ENCODE assay signal across 1 cellular context in the genomic region with DNA sequence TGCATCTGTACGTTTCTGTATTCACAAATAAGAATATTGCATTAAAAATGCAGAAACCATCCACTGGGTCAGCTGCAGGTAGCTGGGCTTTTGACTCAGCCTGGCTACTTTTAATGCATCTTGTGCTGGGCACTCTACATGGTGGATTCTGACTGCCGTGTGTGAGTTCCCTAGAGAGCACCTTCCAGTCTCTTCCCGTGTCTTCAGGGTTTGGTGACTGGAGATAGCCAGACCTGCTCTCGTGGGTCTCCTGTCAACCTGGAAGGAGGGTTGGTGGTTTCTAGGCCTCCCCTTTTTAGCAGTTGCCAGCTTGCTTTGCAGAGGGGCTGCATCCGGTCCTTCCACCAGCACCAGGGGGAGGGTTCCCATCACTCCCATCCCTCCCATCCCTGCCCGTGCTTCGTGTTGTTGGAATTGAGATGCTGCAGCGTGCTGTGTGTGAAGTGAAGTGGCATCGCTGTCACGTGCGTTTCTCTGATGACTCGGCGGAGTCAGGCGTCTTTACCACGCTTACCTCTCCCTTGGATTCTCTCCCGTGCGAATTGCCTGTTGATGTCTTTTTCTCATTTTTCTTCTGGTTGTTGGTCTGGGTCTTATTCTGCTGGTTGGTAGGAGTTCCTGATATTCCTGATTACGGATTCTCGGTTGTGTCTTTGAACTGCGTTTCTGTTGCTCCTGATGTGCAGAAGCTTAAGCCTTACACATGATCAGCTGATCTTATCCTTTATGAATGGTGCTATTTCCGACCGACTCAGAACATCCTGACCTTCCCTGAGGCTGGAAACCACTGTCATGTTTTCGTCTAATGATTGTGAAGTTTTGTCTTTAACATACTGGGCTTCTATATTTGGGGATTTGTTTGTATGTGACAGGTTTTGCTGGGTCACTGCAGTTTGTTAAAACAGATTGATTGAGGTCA.
TF ChIP-seq lines count a peak whose summit lies in the region.

No MANE protein-coding gene starts in this region.

TF ChIP-seq in GM23338, 12 proteins besides CTCF, POLR2A, EP300 and RAD21:
- TF ChIP-seq JUNB (IDR thresholded peaks at IDR 0.05; ENCODE audit: unreplicated experiment) = no peak
- no peak for TF ChIP-seq NANOG (IDR thresholded peaks at IDR 0.05; ENCODE audit: borderline replicate concordance)
- TF ChIP-seq EZH2 (IDR thresholded peaks at IDR 0.05; ENCODE audit: low read depth, unreplicated experiment) = no peak
- no peak for TF ChIP-seq CREB1 (CRISPR knock-in tag; IDR thresholded peaks at IDR 0.05; ENCODE audit: low read depth)
- TF ChIP-seq, protein P1, sequence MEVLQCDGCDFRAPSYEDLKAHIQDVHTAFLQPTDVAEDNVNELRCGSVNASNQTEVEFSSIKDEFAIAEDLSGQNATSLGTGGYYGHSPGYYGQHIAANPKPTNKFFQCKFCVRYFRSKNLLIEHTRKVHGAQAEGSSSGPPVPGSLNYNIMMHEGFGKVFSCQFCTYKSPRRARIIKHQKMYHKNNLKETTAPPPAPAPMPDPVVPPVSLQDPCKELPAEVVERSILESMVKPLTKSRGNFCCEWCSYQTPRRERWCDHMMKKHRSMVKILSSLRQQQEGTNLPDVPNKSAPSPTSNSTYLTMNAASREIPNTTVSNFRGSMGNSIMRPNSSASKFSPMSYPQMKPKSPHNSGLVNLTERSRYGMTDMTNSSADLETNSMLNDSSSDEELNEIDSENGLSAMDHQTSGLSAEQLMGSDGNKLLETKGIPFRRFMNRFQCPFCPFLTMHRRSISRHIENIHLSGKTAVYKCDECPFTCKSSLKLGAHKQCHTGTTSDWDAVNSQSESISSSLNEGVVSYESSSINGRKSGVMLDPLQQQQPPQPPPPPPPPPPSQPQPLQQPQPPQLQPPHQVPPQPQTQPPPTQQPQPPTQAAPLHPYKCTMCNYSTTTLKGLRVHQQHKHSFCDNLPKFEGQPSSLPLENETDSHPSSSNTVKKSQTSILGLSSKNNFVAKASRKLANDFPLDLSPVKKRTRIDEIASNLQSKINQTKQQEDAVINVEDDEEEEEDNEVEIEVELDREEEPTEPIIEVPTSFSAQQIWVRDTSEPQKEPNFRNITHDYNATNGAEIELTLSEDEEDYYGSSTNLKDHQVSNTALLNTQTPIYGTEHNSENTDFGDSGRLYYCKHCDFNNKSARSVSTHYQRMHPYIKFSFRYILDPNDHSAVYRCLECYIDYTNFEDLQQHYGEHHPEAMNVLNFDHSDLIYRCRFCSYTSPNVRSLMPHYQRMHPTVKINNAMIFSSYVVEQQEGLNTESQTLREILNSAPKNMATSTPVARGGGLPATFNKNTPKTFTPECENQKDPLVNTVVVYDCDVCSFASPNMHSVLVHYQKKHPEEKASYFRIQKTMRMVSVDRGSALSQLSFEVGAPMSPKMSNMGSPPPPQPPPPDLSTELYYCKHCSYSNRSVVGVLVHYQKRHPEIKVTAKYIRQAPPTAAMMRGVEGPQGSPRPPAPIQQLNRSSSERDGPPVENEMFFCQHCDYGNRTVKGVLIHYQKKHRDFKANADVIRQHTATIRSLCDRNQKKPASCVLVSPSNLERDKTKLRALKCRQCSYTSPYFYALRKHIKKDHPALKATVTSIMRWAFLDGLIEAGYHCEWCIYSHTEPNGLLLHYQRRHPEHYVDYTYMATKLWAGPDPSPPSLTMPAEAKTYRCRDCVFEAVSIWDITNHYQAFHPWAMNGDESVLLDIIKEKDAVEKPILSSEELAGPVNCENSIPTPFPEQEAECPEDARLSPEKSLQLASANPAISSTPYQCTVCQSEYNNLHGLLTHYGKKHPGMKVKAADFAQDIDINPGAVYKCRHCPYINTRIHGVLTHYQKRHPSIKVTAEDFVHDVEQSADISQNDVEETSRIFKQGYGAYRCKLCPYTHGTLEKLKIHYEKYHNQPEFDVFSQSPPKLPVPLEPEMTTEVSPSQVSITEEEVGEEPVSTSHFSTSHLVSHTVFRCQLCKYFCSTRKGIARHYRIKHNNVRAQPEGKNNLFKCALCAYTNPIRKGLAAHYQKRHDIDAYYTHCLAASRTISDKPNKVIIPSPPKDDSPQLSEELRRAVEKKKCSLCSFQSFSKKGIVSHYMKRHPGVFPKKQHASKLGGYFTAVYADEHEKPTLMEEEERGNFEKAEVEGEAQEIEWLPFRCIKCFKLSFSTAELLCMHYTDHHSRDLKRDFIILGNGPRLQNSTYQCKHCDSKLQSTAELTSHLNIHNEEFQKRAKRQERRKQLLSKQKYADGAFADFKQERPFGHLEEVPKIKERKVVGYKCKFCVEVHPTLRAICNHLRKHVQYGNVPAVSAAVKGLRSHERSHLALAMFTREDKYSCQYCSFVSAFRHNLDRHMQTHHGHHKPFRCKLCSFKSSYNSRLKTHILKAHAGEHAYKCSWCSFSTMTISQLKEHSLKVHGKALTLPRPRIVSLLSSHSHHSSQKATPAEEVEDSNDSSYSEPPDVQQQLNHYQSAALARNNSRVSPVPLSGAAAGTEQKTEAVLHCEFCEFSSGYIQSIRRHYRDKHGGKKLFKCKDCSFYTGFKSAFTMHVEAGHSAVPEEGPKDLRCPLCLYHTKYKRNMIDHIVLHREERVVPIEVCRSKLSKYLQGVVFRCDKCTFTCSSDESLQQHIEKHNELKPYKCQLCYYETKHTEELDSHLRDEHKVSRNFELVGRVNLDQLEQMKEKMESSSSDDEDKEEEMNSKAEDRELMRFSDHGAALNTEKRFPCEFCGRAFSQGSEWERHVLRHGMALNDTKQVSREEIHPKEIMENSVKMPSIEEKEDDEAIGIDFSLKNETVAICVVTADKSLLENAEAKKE (CRISPR knock-in tag; IDR thresholded peaks at IDR 0.05) = no peak
- TF ChIP-seq, protein P2, sequence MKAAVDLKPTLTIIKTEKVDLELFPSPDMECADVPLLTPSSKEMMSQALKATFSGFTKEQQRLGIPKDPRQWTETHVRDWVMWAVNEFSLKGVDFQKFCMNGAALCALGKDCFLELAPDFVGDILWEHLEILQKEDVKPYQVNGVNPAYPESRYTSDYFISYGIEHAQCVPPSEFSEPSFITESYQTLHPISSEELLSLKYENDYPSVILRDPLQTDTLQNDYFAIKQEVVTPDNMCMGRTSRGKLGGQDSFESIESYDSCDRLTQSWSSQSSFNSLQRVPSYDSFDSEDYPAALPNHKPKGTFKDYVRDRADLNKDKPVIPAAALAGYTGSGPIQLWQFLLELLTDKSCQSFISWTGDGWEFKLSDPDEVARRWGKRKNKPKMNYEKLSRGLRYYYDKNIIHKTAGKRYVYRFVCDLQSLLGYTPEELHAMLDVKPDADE (IDR thresholded peaks at IDR 0.05) = no peak
- TF ChIP-seq EZH2phosphoT487 (IDR thresholded peaks at IDR 0.05; ENCODE audit: unreplicated experiment) = no peak
- TF ChIP-seq ZNF114 (CRISPR knock-in tag; IDR thresholded peaks at IDR 0.05) = no peak
- TF ChIP-seq ZNF331 (CRISPR knock-in tag; IDR thresholded peaks at IDR 0.05; ENCODE audit: low read depth) = no peak
- TF ChIP-seq, protein P3, sequence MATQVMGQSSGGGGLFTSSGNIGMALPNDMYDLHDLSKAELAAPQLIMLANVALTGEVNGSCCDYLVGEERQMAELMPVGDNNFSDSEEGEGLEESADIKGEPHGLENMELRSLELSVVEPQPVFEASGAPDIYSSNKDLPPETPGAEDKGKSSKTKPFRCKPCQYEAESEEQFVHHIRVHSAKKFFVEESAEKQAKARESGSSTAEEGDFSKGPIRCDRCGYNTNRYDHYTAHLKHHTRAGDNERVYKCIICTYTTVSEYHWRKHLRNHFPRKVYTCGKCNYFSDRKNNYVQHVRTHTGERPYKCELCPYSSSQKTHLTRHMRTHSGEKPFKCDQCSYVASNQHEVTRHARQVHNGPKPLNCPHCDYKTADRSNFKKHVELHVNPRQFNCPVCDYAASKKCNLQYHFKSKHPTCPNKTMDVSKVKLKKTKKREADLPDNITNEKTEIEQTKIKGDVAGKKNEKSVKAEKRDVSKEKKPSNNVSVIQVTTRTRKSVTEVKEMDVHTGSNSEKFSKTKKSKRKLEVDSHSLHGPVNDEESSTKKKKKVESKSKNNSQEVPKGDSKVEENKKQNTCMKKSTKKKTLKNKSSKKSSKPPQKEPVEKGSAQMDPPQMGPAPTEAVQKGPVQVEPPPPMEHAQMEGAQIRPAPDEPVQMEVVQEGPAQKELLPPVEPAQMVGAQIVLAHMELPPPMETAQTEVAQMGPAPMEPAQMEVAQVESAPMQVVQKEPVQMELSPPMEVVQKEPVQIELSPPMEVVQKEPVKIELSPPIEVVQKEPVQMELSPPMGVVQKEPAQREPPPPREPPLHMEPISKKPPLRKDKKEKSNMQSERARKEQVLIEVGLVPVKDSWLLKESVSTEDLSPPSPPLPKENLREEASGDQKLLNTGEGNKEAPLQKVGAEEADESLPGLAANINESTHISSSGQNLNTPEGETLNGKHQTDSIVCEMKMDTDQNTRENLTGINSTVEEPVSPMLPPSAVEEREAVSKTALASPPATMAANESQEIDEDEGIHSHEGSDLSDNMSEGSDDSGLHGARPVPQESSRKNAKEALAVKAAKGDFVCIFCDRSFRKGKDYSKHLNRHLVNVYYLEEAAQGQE (IDR thresholded peaks at IDR 0.05; ENCODE audit: unreplicated experiment) = no peak
- TF ChIP-seq STAT1 (IDR thresholded peaks at IDR 0.05; ENCODE audit: unreplicated experiment) = no peak
- TF ChIP-seq POLR2AphosphoS5 (IDR thresholded peaks at IDR 0.05; ENCODE audit: low read depth) = no peak
